8 cellular contexts compared by ENCODE assay signal in genomic region chr16:80803341-80804060, GRCh38. TPM values are rescaled to one million over a fixed set of nuclear protein-coding genes. Genes with fewer than 3 reads are reported as not detected.
DNase-seq lines count a peak whose midpoint lies in the region; ATAC-seq, FAIRE-seq and TF ChIP-seq lines count a peak whose summit lies in the region.

No MANE protein-coding gene starts in this region.

- H3K27me3 ChIP-seq in pancreas: no peaks in the 10 kb centered on the region

- CTCF ChIA-PET in A549 (lab: Yijun Ruan, JAX): interaction anchor here (0.5 kb wide), 1 partner anchor 1747 kb away, joined by 3 read pairs; no protein-coding TSS in a partner anchor

- H3K27ac Mint-ChIP-seq in activated T-cell treated with anti-CD3 and anti-CD28 coated beads, Interleukin-2, amount 50 U/mL, for 24 hours: peak overlapping the region; percentile 83

- H3K9me3 ChIP-seq in A549 (peaks cover 10% of the 10 kb centered on the region; the same call in 2 of the 3 replicates), pancreas (no peaks in the 10 kb centered on the region)

- POLR2A ChIA-PET in A549 (lab: Yijun Ruan, JAX): no interaction called here

- WGBS in A549 (ENCODE audit: missing lambda C conversion rate): 14% methylated on average over 16 of the region's 88 CpGs
- WGBS in pancreas, 2 donors: 4 to 8% methylated on average over 32 to 83 of the region's 88 CpGs

- H3K4me2 ChIP-seq in A549: peak overlapping the region; percentile 96

- peaks cover 58% of the 10 kb centered on the region for H3K4me1 Mint-ChIP-seq in activated T-cell treated with anti-CD3 and anti-CD28 coated beads, Interleukin-2, amount 50 U/mL, for 24 hours (ENCODE audit: low read depth)

- H3K27me3 Mint-ChIP-seq in activated T-cell treated with anti-CD3 and anti-CD28 coated beads, Interleukin-2, amount 50 U/mL, for 24 hours: peaks cover 3% of the 10 kb centered on the region

- DNase-seq in A549 (ENCODE audit: low read depth in 1 of 2, low spot score in 1 of 2) (no peak), GM19238 (ENCODE audit: insufficient read length, low spot score) (peak; percentile 27), fibroblast of the aortic adventitia (ENCODE audit: low read depth) (no peak), pancreas (peak; percentile 20 to 78 (median 46)), posterior vena cava (ENCODE audit: low spot score) (no peak), NCI-H446 treated with DMSO at 0.1 percent for 48 hours (lab: John Stamatoyannopoulos, UW) (no peak)
- DNase-seq in activated T-cell treated with anti-CD3 and anti-CD28 coated beads, Interleukin-2, amount 50 U/mL, for 24 hours: peak; percentile 66

- peak overlapping the region; percentile 90 for H3K4me3 Mint-ChIP-seq in activated T-cell treated with anti-CD3 and anti-CD28 coated beads, Interleukin-2, amount 50 U/mL, for 24 hours

- intact Hi-C loops in pancreas (cut with DNase I): no loop called here
- intact Hi-C loops in posterior vena cava (cut with DNase I): no loop called here

- peak; percentile 9 to 38; a peak in 3 of 6 replicates for ATAC-seq in A549
- peak; percentile 42 to 67 (median 48) for ATAC-seq in pancreas

- H3K36me3 ChIP-seq in pancreas: no peaks in the 10 kb centered on the region

- TF ChIP-seq RAD21 in A549 (conservative IDR thresholded peaks at IDR 0.05 in 1 of 2, IDR thresholded peaks at IDR 0.05 in 1 of 2): no peak

- TF ChIP-seq POLR2A in A549 (IDR thresholded peaks at IDR 0.05; ENCODE audit: low read length): no peak

- FAIRE-seq in A549 (lab: Jason Lieb, UNC) (no peak), pancreas (lab: Jason Lieb, UNC) (no peak)

- peaks cover 6% of the 10 kb centered on the region for H3K36me3 Mint-ChIP-seq in activated T-cell treated with anti-CD3 and anti-CD28 coated beads, Interleukin-2, amount 50 U/mL, for 24 hours (ENCODE audit: low read depth)

- H3K4me3 ChIP-seq in A549 (peak overlapping the region; percentile 64), fibroblast of the aortic adventitia (ENCODE audit: low read depth, low read length) (peak overlapping the region; percentile 67), pancreas (peak overlapping the region in 3 of 4 donors; percentile 39 to 60 (median 58))

- peaks cover 12% of the 10 kb centered on the region for H3K9me3 Mint-ChIP-seq in activated T-cell treated with anti-CD3 and anti-CD28 coated beads, Interleukin-2, amount 50 U/mL, for 24 hours

- TF ChIP-seq CTCF in A549 (IDR thresholded peaks at IDR 0.05) (no peak), LNCAP (IDR thresholded peaks at IDR 0.05) (peak; percentile 54), fibroblast of the aortic adventitia (IDR thresholded peaks at IDR 0.05; ENCODE audit: insufficient read depth, low read length) (peak; percentile 46), pancreas (IDR thresholded peaks at IDR 0.05) (peak in 3 of 4 donors; percentile 25 to 44 (median 40))

- TF ChIP-seq EP300 in A549 (IDR thresholded peaks at IDR 0.05): no peak

- H3K27ac ChIP-seq in A549: peak overlapping the region in 1 of 2 experiments; percentile 80; a peak in 3 of 6 replicates
- H3K27ac ChIP-seq in pancreas: no peak overlapping the region

- H3K4me1 ChIP-seq in A549: 0 out of 3 replicates have a peak, but pooled peaks cover 3% of the 10 kb centered on the region
- H3K4me1 ChIP-seq in pancreas: no peaks in the 10 kb centered on the region

TF ChIP-seq in A549, 52 proteins besides CTCF, POLR2A, EP300 and RAD21:
- TF ChIP-seq HEYL (CRISPR knock-in tag; IDR thresholded peaks at IDR 0.05): no peak
- TF ChIP-seq ZSCAN20 (CRISPR knock-in tag; IDR thresholded peaks at IDR 0.05): no peak
- TF ChIP-seq BCL3 (IDR thresholded peaks at IDR 0.05): no peak
- no peak for TF ChIP-seq ZNF302 (CRISPR knock-in tag; IDR thresholded peaks at IDR 0.05)
- TF ChIP-seq RNF2 (IDR thresholded peaks at IDR 0.05; ENCODE audit: borderline replicate concordance, low read depth): no peak
- TF ChIP-seq CEBPB (IDR thresholded peaks at IDR 0.05): no peak
- no peak for TF ChIP-seq EHMT2 (IDR thresholded peaks at IDR 0.05; ENCODE audit: low read depth)
- TF ChIP-seq MAX (IDR thresholded peaks at IDR 0.05): no peak
- TF ChIP-seq NFE2L2 (conservative IDR thresholded peaks at IDR 0.05; ENCODE audit: low read length): no peak
- TF ChIP-seq BHLHE40 (IDR thresholded peaks at IDR 0.05; ENCODE audit: low read depth, low read length): no peak

RNA-seq across cellular contexts. Expression of gene CDYL2, which starts 0.9 kb away (rescaled TPM):
- polyA plus RNA-seq in A549 (2011; rRNA removed) (0.09 and 0.10 TPM in 2 replicates), A549 (2017; fragmentation: RNase III; extraction: RNeasy Plus Mini Kit Qiagen cat#74134 plus additional on column Dnase treatment) (0.03 to 0.07 TPM (median 0.05 TPM) in 3 replicates), pancreas (1 to 10 TPM in 1 of 2 donors, under 1 TPM in 1; 0.61 to 1.1 TPM)
- polyA plus RNA-seq in A549 (2012; cell fraction: cytosol; rRNA removed): 0.04 TPM in 2 replicates
- polyA plus RNA-seq in A549 (2012; cell fraction: nucleus; rRNA removed): 0.05 and 0.07 TPM in 2 replicates
- polyA minus RNA-seq in A549 (2011; rRNA and poly(A)+ RNA removed): 0.19 and 0.95 TPM in 2 replicates
- total RNA-seq in fibroblast of the aortic adventitia (ENCODE audit: low replicate concordance) (3.4 and 5.2 TPM in 2 replicates), pancreas (1 to 10 TPM; 2.3 to 7.1 (median 4.6) TPM), posterior vena cava (10 to 100 TPM; 12.1 to 16.0 TPM)

Comparison
In these comparisons a context has a peak if more than half of its experiments do, and no peak if none do; other contexts are left out.
1. DNase-seq: peak in GM19238 (single experiment), activated T-cell treated with anti-CD3 and anti-CD28 coated beads, Interleukin-2, amount 50 U/mL, for 24 hours (single experiment) and pancreas (6 of 6); none in A549 (0 of 2), fibroblast of the aortic adventitia (single experiment), posterior vena cava (single experiment) and NCI-H446 treated with DMSO at 0.1 percent for 48 hours (single experiment).
2. Peak in every context shown above with its lines, with median percentiles within 50 percentile points of each other: H3K4me3 ChIP-seq.